ENCODE assay signal across 28 cellular contexts in genomic region chr16:58367252-58367651, GRCh38.
"Had no signal": no experiment of that assay in that cellular context is flagged by ENCODE, and none has a peak within 500 bp of the region (broad histone marks: within the 10 kb centered on the region; RNA-seq: fewer than 3 reads in every experiment).

No MANE protein-coding gene starts in this region.

- H3K4me1 Mint-ChIP-seq: stimulated activated effector memory CD8-positive, alpha-beta T cell treated with anti-CD3 and anti-CD28 coated beads, Interleukin-12 subunit alpha, Interleukin-12 subunit beta, amount 100 ng/mL, for 72 hours; stimulated activated memory B cell treated with anti-CD40 and anti-IgM and Interleukin-4, amounts not matched to agents 10 μg/mL and 1 μg/mL and 100 μg/mL, for 72 hours; stimulated activated naive B cell treated with anti-CD40 and anti-IgM and Interleukin-4, amounts not matched to agents 10 μg/mL and 1 μg/mL and 100 μg/mL, for 72 hours; stimulated activated naive CD8-positive, alpha-beta T cell treated with anti-CD3 and anti-CD28 coated beads, Interleukin-15, amount 100 ng/mL, for 72 hours had no signal

- ATAC-seq: stimulated activated memory B cell treated with anti-CD40 and anti-IgM and Interleukin-4, amounts not matched to agents 10 μg/mL and 1 μg/mL and 100 μg/mL, for 72 hours; stimulated activated naive B cell treated with anti-CD40 and anti-IgM and Interleukin-4, amounts not matched to agents 10 μg/mL and 1 μg/mL and 100 μg/mL, for 72 hours; stimulated activated naive CD8-positive, alpha-beta T cell treated with anti-CD3 and anti-CD28 coated beads, Interleukin-15, amount 100 ng/mL, for 72 hours; stimulated activated naive CD8-positive, alpha-beta T cell treated with anti-CD3 and anti-CD28 coated beads, Interleukin-15, Interleukin-2, amounts not matched to agents 100 U/mL and 50 U/mL, for 24 hours; upper lobe of right lung had no signal

- H3K27me3 ChIP-seq: testis, thyroid gland, tibial artery, tibial nerve, upper lobe of left lung, upper lobe of right lung, uterus, vagina had no signal

- H3K27ac Mint-ChIP-seq: stimulated activated effector memory CD8-positive, alpha-beta T cell treated with anti-CD3 and anti-CD28 coated beads, Interleukin-12 subunit alpha, Interleukin-12 subunit beta, amount 100 ng/mL, for 72 hours; stimulated activated memory B cell treated with anti-CD40 and anti-IgM and Interleukin-4, amounts not matched to agents 10 μg/mL and 1 μg/mL and 100 μg/mL, for 72 hours; stimulated activated naive B cell treated with anti-CD40 and anti-IgM and Interleukin-4, amounts not matched to agents 10 μg/mL and 1 μg/mL and 100 μg/mL, for 72 hours; stimulated activated naive CD8-positive, alpha-beta T cell treated with anti-CD3 and anti-CD28 coated beads, Interleukin-15, amount 100 ng/mL, for 72 hours; stimulated activated naive CD8-positive, alpha-beta T cell treated with anti-CD3 and anti-CD28 coated beads, Interleukin-15, Interleukin-2, amounts not matched to agents 100 ng/mL and 50 ng/mL, for 24 hours; type B pancreatic cell had no signal

- H3K9me3 Mint-ChIP-seq: stimulated activated effector memory CD8-positive, alpha-beta T cell treated with anti-CD3 and anti-CD28 coated beads, Interleukin-12 subunit alpha, Interleukin-12 subunit beta, amount 100 ng/mL, for 72 hours; stimulated activated memory B cell treated with anti-CD40 and anti-IgM and Interleukin-4, amounts not matched to agents 10 μg/mL and 1 μg/mL and 100 μg/mL, for 72 hours; stimulated activated naive CD8-positive, alpha-beta T cell treated with anti-CD3 and anti-CD28 coated beads, Interleukin-15, Interleukin-2, amounts not matched to agents 100 ng/mL and 50 ng/mL, for 24 hours had no signal

- H3K4me3 ChIP-seq: stomach, suprapubic skin, testis, thoracic aorta, thyroid gland, tibial artery, tibial nerve, transverse colon, upper lobe of left lung, upper lobe of right lung, uterus, vagina had no signal

- H3K9me3 ChIP-seq: suprapubic skin, testis, thoracic aorta, thyroid gland, tibial artery, transverse colon, upper lobe of left lung, upper lobe of right lung, uterus, vagina had no signal

- H3K36me3 Mint-ChIP-seq: stimulated activated effector memory CD8-positive, alpha-beta T cell treated with anti-CD3 and anti-CD28 coated beads, Interleukin-12 subunit alpha, Interleukin-12 subunit beta, amount 100 ng/mL, for 72 hours; stimulated activated memory B cell treated with anti-CD40 and anti-IgM and Interleukin-4, amounts not matched to agents 10 μg/mL and 1 μg/mL and 100 μg/mL, for 72 hours; stimulated activated naive B cell treated with anti-CD40 and anti-IgM and Interleukin-4, amounts not matched to agents 10 μg/mL and 1 μg/mL and 100 μg/mL, for 72 hours; type B pancreatic cell had no signal

- H3K4me1 ChIP-seq: stomach, suprapubic skin, testis, thyroid gland, tibial artery, tibial nerve, transverse colon, upper lobe of left lung, upper lobe of right lung, uterus, vagina had no signal

- H3K27ac ChIP-seq: stomach, suprapubic skin, testis, thoracic aorta, thyroid gland, tibial artery, tibial nerve, transverse colon, upper lobe of left lung, upper lobe of right lung, uterus, vagina had no signal

- H3K4me3 Mint-ChIP-seq: stimulated activated effector memory CD8-positive, alpha-beta T cell treated with anti-CD3 and anti-CD28 coated beads, Interleukin-12 subunit alpha, Interleukin-12 subunit beta, amount 100 ng/mL, for 72 hours; stimulated activated memory B cell treated with anti-CD40 and anti-IgM and Interleukin-4, amounts not matched to agents 10 μg/mL and 1 μg/mL and 100 μg/mL, for 72 hours; stimulated activated naive B cell treated with anti-CD40 and anti-IgM and Interleukin-4, amounts not matched to agents 10 μg/mL and 1 μg/mL and 100 μg/mL, for 72 hours; stimulated activated naive CD8-positive, alpha-beta T cell treated with anti-CD3 and anti-CD28 coated beads, Interleukin-15, amount 100 ng/mL, for 72 hours; stimulated activated naive CD8-positive, alpha-beta T cell treated with anti-CD3 and anti-CD28 coated beads, Interleukin-15, Interleukin-2, amounts not matched to agents 100 ng/mL and 50 ng/mL, for 24 hours; type B pancreatic cell had no signal

- H3K36me3 ChIP-seq: stomach, suprapubic skin, thoracic aorta, thyroid gland, tibial artery, tibial nerve, transverse colon, upper lobe of left lung, upper lobe of right lung, uterus, vagina had no signal

- DNase-seq: stimulated activated CD4-positive, alpha-beta T cell treated with anti-CD3 and anti-CD28 coated beads, Interleukin-2, amount 100 ng/mL, for 48 hours; stimulated activated CD4-positive, alpha-beta T cell treated with anti-CD3 and anti-CD28 coated beads, Interleukin-4, amount 100 ng/mL, for 1 hour; stimulated activated CD4-positive, alpha-beta T cell treated with anti-CD3 and anti-CD28 coated beads, Interleukin-4, amount 100 ng/mL, for 24 hours; stimulated activated CD4-positive, alpha-beta T cell treated with anti-CD3 and anti-CD28 coated beads, Interleukin-4, amount 100 ng/mL, for 4 hours; stimulated activated CD8-positive, alpha-beta memory T cell treated with anti-CD3 and anti-CD28 coated beads, Interleukin-4, amount 100 ng/mL, for 48 hours; stimulated activated naive B cell treated with anti-CD40 and anti-IgM and Interleukin-4, amounts not matched to agents 10 μg/mL and 1 μg/mL and 100 μg/mL, for 72 hours; stimulated activated naive CD4-positive, alpha-beta T cell; stimulated activated naive CD4-positive, alpha-beta T cell treated with Interleukin-2 at 50 U/mL for 16 hours; stimulated activated naive CD8-positive, alpha-beta T cell treated with anti-CD3 and anti-CD28 coated beads, Interleukin-15, amount 100 ng/mL, for 72 hours; stimulated activated naive CD8-positive, alpha-beta T cell treated with anti-CD3 and anti-CD28 coated beads, Interleukin-15, Interleukin-2, amounts not matched to agents 100 U/mL and 50 U/mL, for 24 hours; stomach; substantia nigra; testis; thyroid gland; tibial artery; transverse colon; trophoblast cell; upper lobe of left lung; upper lobe of right lung; uterus had no signal
